8 cellular contexts compared by ENCODE assay signal in genomic region chr11:118790357-118791014, GRCh38. TPM values are rescaled to one million over a fixed set of nuclear protein-coding genes. Genes with fewer than 3 reads are reported as not detected.
DNase-seq lines count a peak whose midpoint lies in the region; FAIRE-seq and TF ChIP-seq lines count a peak whose summit lies in the region.

No MANE protein-coding gene starts in this region.

- CTCF ChIA-PET in activated naive CD4-positive, alpha-beta T cell treated with anti-CD3 and anti-CD28 coated beads, Interleukin-2, amount 10 ng/mL, durations not matched to agents 7 days and 5 days (lab: Charles Lee) = interaction anchor here (1.0 to 6.7 kb wide), 9 partner anchors 27 to 135 kb away, joined by 3 to 54 read pairs (median 4); partner anchors contain the start of genes BCL9L and CXCR5

- H3K27me3 ChIP-seq in neutrophil = no peaks in the 10 kb centered on the region
- H3K27me3 ChIP-seq in thyroid gland = no peaks in the 10 kb centered on the region

- 0% methylated on average over 24 to 32 of the region's 41 CpGs for WGBS in thyroid gland, 2 donors

- intact Hi-C loops in thyroid gland (cut with DNase I) = loop anchor here (10.0 kb wide), 1 partner anchor 114 kb away; no protein-coding TSS in a partner anchor

- H3K9me3 ChIP-seq in neutrophil (no peaks in the 10 kb centered on the region), thyroid gland (no peaks in the 10 kb centered on the region)

- peak overlapping the region; percentile 100 for H3K27ac ChIP-seq in neutrophil
- peak overlapping the region; percentile 99 to 100 (median 100) for H3K27ac ChIP-seq in thyroid gland

- FAIRE-seq in GM19239 (lab: Jason Lieb, UNC) = peak; percentile 26

- peaks cover 33% of the 10 kb centered on the region for H3K36me3 Mint-ChIP-seq in activated naive CD4-positive, alpha-beta T cell treated with anti-CD3 and anti-CD28 coated beads, Interleukin-2, amount 10 ng/mL, durations not matched to agents 7 days and 5 days

- peaks cover 9% of the 10 kb centered on the region for H3K36me3 ChIP-seq in neutrophil
- H3K36me3 ChIP-seq in thyroid gland = peaks cover 0 to 3% of the 10 kb centered on the region in 2 donors

- H3K4me1 ChIP-seq in neutrophil (ENCODE audit: control insufficient read depth in 1 of 2, insufficient read depth in 1 of 2, low read depth in 1 of 2, low read length in 1 of 2) (peaks cover 44 to 53% of the 10 kb centered on the region in 2 experiments), thyroid gland (peaks cover 18 to 33% of the 10 kb centered on the region in 2 donors)

- TF ChIP-seq POLR2A in thyroid gland (IDR thresholded peaks at IDR 0.05) = no peak

- H3K27ac Mint-ChIP-seq in activated naive CD4-positive, alpha-beta T cell treated with anti-CD3 and anti-CD28 coated beads, Interleukin-2, amount 10 ng/mL, durations not matched to agents 7 days and 5 days = peak overlapping the region; percentile 99

- H3K4me3 ChIP-seq in neutrophil (ENCODE audit: low read depth in 1 of 2, low read length in 1 of 2) = peak overlapping the region; percentile 96 to 100
- peak overlapping the region; percentile 77 to 86 (median 82) for H3K4me3 ChIP-seq in thyroid gland (replicated peaks in 1 of 3)

- DNase-seq in Ammon's horn (ENCODE audit: low spot score) (peak; percentile 89), GM19239 (ENCODE audit: insufficient read length, low spot score) (no peak), HS-5 (ENCODE audit: low read depth) (peak; percentile 25), RKO (ENCODE audit: low spot score) (peak; percentile 65), germinal center (ENCODE audit: low spot score) (peak; percentile 70), thyroid gland (peak; percentile 47 to 49)
- peak; percentile 68 for DNase-seq in activated naive CD4-positive, alpha-beta T cell treated with anti-CD3 and anti-CD28 coated beads, Interleukin-2, amount 10 ng/mL, durations not matched to agents 7 days and 5 days

- TF ChIP-seq CTCF in neutrophil (IDR thresholded peaks at IDR 0.05) (no peak), thyroid gland (IDR thresholded peaks at IDR 0.05) (peak in 4 of 6 experiments; percentile 10 to 40 (median 32))

- peak overlapping the region; percentile 99 for H3K4me3 Mint-ChIP-seq in activated naive CD4-positive, alpha-beta T cell treated with anti-CD3 and anti-CD28 coated beads, Interleukin-2, amount 10 ng/mL, durations not matched to agents 7 days and 5 days

- H3K9me3 Mint-ChIP-seq in activated naive CD4-positive, alpha-beta T cell treated with anti-CD3 and anti-CD28 coated beads, Interleukin-2, amount 10 ng/mL, durations not matched to agents 7 days and 5 days = no peaks in the 10 kb centered on the region

- peaks cover 3% of the 10 kb centered on the region for H3K27me3 Mint-ChIP-seq in activated naive CD4-positive, alpha-beta T cell treated with anti-CD3 and anti-CD28 coated beads, Interleukin-2, amount 10 ng/mL, durations not matched to agents 7 days and 5 days

- peaks cover 38% of the 10 kb centered on the region for H3K4me1 Mint-ChIP-seq in activated naive CD4-positive, alpha-beta T cell treated with anti-CD3 and anti-CD28 coated beads, Interleukin-2, amount 10 ng/mL, durations not matched to agents 7 days and 5 days

RNA-seq across cellular contexts. Expression of gene DDX6, which starts 0.5 kb away (rescaled TPM):
- 100 to 1,000 TPM; 110 to 178 (median 142) TPM for total RNA-seq in thyroid gland
